In the genomic region with DNA sequence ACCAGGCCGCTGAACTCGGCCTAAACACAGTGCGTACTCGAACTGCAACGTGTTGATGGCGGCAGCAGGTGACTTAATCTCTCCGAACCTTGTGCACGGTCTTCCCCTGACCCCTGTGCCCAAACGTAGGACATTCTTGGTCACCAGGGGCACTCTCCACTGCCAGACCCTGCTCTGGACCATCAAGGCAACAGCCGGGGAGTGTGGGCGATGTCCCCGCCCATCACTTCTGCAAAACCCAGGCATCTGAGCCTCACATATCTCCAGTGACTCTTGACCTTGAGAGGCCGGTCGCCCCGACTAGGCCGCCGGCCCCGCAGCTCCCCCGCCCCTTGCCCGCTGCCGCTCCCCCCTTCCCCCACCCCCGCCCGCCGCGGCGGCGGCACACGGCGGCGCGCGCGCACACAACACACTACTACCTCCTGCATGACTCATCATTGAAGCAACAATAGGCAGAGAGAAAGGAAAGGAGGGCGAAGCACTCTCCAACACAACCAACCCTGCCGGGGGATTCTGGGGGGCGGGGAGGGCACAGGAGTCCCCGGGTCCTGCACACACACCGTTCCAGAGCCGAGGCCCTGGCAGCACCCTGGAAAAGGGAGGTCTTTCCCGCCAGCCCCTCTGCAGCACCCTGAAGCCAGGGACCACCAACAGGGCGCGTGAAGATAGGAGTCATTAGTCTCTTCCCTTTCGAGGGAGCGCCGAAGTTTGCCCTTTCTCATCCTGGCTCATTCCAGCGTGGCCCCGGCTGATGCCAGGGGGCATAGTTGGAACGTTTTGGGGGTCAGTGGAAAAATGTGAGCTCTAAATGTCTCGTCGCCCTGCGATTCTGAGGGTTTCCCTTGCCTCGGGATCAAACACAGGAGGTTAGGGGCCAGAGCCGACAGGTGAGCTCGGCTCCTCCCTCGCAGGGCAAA, we compare ENCODE assay signal across 1 cellular context.
TF ChIP-seq lines count a peak whose summit lies in the region.

No MANE protein-coding gene starts in this region.

TF ChIP-seq in SK-N-SH, 30 proteins besides CTCF, POLR2A, EP300 and RAD21 (continued from another document):
- TF ChIP-seq USF2 (IDR thresholded peaks at IDR 0.05; ENCODE audit: borderline replicate concordance, low read depth, low read length) (no peak), RCOR1 (IDR thresholded peaks at IDR 0.05; ENCODE audit: low read length) (no peak), MXI1 (IDR thresholded peaks at IDR 0.05; ENCODE audit: low read depth, low read length) (0 out of 2 replicates have a peak, but pooled peaks have one; percentile 15), USF1 (IDR thresholded peaks at IDR 0.05; ENCODE audit: borderline replicate concordance, low read depth) (no peak), RFX5 (IDR thresholded peaks at IDR 0.05; ENCODE audit: low read length) (no peak), ZBTB33 (IDR thresholded peaks at IDR 0.05; ENCODE audit: borderline replicate concordance, low read depth) (no peak), GABPA (IDR thresholded peaks at IDR 0.05; ENCODE audit: low read depth) (no peak), ELF1 (IDR thresholded peaks at IDR 0.05) (no peak), SMC3 (IDR thresholded peaks at IDR 0.05; ENCODE audit: low read depth, low read length) (no peak), FOSL2 (IDR thresholded peaks at IDR 0.05; ENCODE audit: borderline replicate concordance, low read depth) (peak; percentile 84; the same call in 1 of the 2 replicates), SIN3A (IDR thresholded peaks at IDR 0.05; ENCODE audit: borderline replicate concordance, low read depth, low read length) (no peak; the same call in 1 of the 2 replicates), GATA2 (CRISPR knock-in tag; IDR thresholded peaks at IDR 0.05) (no peak), TEAD4 (IDR thresholded peaks at IDR 0.05; ENCODE audit: borderline replicate concordance, insufficient read depth) (no peak), FOXJ3 (CRISPR knock-in tag; IDR thresholded peaks at IDR 0.05) (no peak), REST (IDR thresholded peaks at IDR 0.05; ENCODE audit: low read depth, low read length) (no peak), NFIC (IDR thresholded peaks at IDR 0.05; ENCODE audit: borderline replicate concordance) (no peak), EZH2phosphoT487 (IDR thresholded peaks at IDR 0.05; ENCODE audit: borderline replicate concordance, low read depth) (no peak), TCF12 (IDR thresholded peaks at IDR 0.05) (no peak), FOXM1 (IDR thresholded peaks at IDR 0.05; ENCODE audit: low read depth) (no peak), RXRA (IDR thresholded peaks at IDR 0.05; ENCODE audit: borderline replicate concordance, low read depth) (no peak), TAF1 (IDR thresholded peaks at IDR 0.05; ENCODE audit: borderline replicate concordance, low read depth, low read length) (peak; percentile 46; the same call in 1 of the 2 replicates), CHD2 (IDR thresholded peaks at IDR 0.05; ENCODE audit: low read length, partially characterized antibody) (no peak)
- TF ChIP-seq, protein P1, sequence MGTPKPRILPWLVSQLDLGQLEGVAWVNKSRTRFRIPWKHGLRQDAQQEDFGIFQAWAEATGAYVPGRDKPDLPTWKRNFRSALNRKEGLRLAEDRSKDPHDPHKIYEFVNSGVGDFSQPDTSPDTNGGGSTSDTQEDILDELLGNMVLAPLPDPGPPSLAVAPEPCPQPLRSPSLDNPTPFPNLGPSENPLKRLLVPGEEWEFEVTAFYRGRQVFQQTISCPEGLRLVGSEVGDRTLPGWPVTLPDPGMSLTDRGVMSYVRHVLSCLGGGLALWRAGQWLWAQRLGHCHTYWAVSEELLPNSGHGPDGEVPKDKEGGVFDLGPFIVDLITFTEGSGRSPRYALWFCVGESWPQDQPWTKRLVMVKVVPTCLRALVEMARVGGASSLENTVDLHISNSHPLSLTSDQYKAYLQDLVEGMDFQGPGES (IDR thresholded peaks at IDR 0.05; ENCODE audit: low read depth, low read length) = no peak
- TF ChIP-seq, protein P2, sequence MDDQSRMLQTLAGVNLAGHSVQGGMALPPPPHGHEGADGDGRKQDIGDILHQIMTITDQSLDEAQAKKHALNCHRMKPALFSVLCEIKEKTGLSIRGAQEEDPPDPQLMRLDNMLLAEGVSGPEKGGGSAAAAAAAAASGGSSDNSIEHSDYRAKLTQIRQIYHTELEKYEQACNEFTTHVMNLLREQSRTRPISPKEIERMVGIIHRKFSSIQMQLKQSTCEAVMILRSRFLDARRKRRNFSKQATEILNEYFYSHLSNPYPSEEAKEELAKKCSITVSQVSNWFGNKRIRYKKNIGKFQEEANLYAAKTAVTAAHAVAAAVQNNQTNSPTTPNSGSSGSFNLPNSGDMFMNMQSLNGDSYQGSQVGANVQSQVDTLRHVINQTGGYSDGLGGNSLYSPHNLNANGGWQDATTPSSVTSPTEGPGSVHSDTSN (IDR thresholded peaks at IDR 0.05) = no peak
